In genomic region chr7:366171-366916, GRCh38 we compare ENCODE assay signal across 12 cellular contexts.
DNase-seq lines count a peak whose midpoint lies in the region; ATAC-seq and TF ChIP-seq lines count a peak whose summit lies in the region.
"Had no signal": no experiment of that assay in that cellular context is flagged by ENCODE, and none has a peak within 500 bp of the region (broad histone marks: within the 10 kb centered on the region; RNA-seq: fewer than 3 reads in every experiment).

No MANE protein-coding gene starts in this region.

- H3K9me2 ChIP-seq in hepatocyte (replicated peaks; ENCODE audit: insufficient read depth): no peaks in the 10 kb centered on the region

- TF ChIP-seq CTCF in hepatocyte (IDR thresholded peaks at IDR 0.05; ENCODE audit: poor library complexity): no peak

- ATAC-seq in HG03045 (IDR thresholded peaks at IDR 0.05; ENCODE audit: unreplicated experiment) (no peak), HG03460 (IDR thresholded peaks at IDR 0.05; ENCODE audit: unreplicated experiment) (no peak), HG03469 (IDR thresholded peaks at IDR 0.05; ENCODE audit: unreplicated experiment) (no peak)

- peak; percentile 29 for DNase-seq in A172 (ENCODE audit: low spot score)
- peak; percentile 76 for DNase-seq in GDM1 (lab: John Stamatoyannopoulos, UW)
- DNase-seq in activated CD4-positive, alpha-beta memory T cell treated with anti-CD3 and anti-CD28 coated beads, Interleukin-2, amount 10 ng/mL, durations not matched to agents 7 days and 5 days: no peak
- DNase-seq in hepatocyte (ENCODE audit: low spot score): no peak
- DNase-seq in activated effector memory CD4-positive, alpha-beta T cell treated with Interleukin-2 at 50 U/mL for 16 hours: no peak
- DNase-seq: anterior cingulate cortex, DMS79, NCI-H1436 treated with DMSO at 0.1 percent for 48 hours had no signal

- H3K4me2 ChIP-seq in hepatocyte: peak overlapping the region; percentile 41

- H3K4me1 ChIP-seq in hepatocyte (ENCODE audit: insufficient read depth): peaks cover 24% of the 10 kb centered on the region

- H3K27me3 ChIP-seq in hepatocyte: no peaks in the 10 kb centered on the region

- H3K27ac ChIP-seq in hepatocyte: peak overlapping the region; percentile 16
- H3K27ac ChIP-seq: neutrophil had no signal

- POLR2A ChIA-PET in activated CD4-positive, alpha-beta memory T cell treated with anti-CD3 and anti-CD28 coated beads, Interleukin-2, amount 10 ng/mL, durations not matched to agents 7 days and 5 days (lab: Charles Lee): interaction anchor here (1.4 kb wide), 1 partner anchor 14 kb away, joined by 10 read pairs; no protein-coding TSS in a partner anchor

- no peaks in the 10 kb centered on the region for H4K20me1 ChIP-seq in hepatocyte (ENCODE audit: insufficient read depth, poor library complexity, severe bottlenecking)

- peaks cover 9% of the 10 kb centered on the region for H3K27me3 Mint-ChIP-seq in activated CD4-positive, alpha-beta memory T cell treated with anti-CD3 and anti-CD28 coated beads, Interleukin-2, amount 10 ng/mL, durations not matched to agents 7 days and 5 days

- CTCF ChIA-PET in activated CD4-positive, alpha-beta memory T cell treated with anti-CD3 and anti-CD28 coated beads, Interleukin-2, amount 10 ng/mL, durations not matched to agents 7 days and 5 days (lab: Charles Lee): interaction anchor here (1.1 kb wide), 1 partner anchor 45 kb away, joined by 3 read pairs; no protein-coding TSS in a partner anchor

- H3K4me3 Mint-ChIP-seq in activated CD4-positive, alpha-beta memory T cell treated with anti-CD3 and anti-CD28 coated beads, Interleukin-2, amount 10 ng/mL, durations not matched to agents 7 days and 5 days: peak overlapping the region; percentile 9

- H3K36me3 ChIP-seq in hepatocyte (replicated peaks; ENCODE audit: insufficient read depth, low read depth): no peaks in the 10 kb centered on the region
- H3K36me3 ChIP-seq: neutrophil had no signal

- 50% methylated on average over 17 of the region's 17 CpGs for WGBS in hepatocyte (ENCODE audit: low lambda C conversion rate, missing lambda C conversion rate)

- peaks cover 8% of the 10 kb centered on the region for H3K36me3 Mint-ChIP-seq in activated CD4-positive, alpha-beta memory T cell treated with anti-CD3 and anti-CD28 coated beads, Interleukin-2, amount 10 ng/mL, durations not matched to agents 7 days and 5 days (ENCODE audit: low read depth)

- peaks cover 3% of the 10 kb centered on the region for H3K9me3 Mint-ChIP-seq in activated CD4-positive, alpha-beta memory T cell treated with anti-CD3 and anti-CD28 coated beads, Interleukin-2, amount 10 ng/mL, durations not matched to agents 7 days and 5 days

- no peaks in the 10 kb centered on the region for H3K79me2 ChIP-seq in hepatocyte

- H3K4me1 Mint-ChIP-seq in activated CD4-positive, alpha-beta memory T cell treated with anti-CD3 and anti-CD28 coated beads, Interleukin-2, amount 10 ng/mL, durations not matched to agents 7 days and 5 days: peaks cover 54% of the 10 kb centered on the region

- no peaks in the 10 kb centered on the region for H3K9me3 ChIP-seq in hepatocyte (ENCODE audit: low read depth)
- H3K9me3 ChIP-seq: neutrophil had no signal

- H3K27ac Mint-ChIP-seq in activated CD4-positive, alpha-beta memory T cell treated with anti-CD3 and anti-CD28 coated beads, Interleukin-2, amount 10 ng/mL, durations not matched to agents 7 days and 5 days: no peak overlapping the region

- H2AFZ ChIP-seq in hepatocyte: no peak overlapping the region

- no peak overlapping the region for H3K4me3 ChIP-seq in hepatocyte

Comparison
In these comparisons a context has a peak if more than half of its experiments do, and no peak if none do; other contexts are left out.
1. DNase-seq: peak in A172 (single experiment) and GDM1 (single experiment); none in activated CD4-positive, alpha-beta memory T cell treated with anti-CD3 and anti-CD28 coated beads, Interleukin-2, amount 10 ng/mL, durations not matched to agents 7 days and 5 days (single experiment), hepatocyte (single experiment) and activated effector memory CD4-positive, alpha-beta T cell treated with Interleukin-2 at 50 U/mL for 16 hours (single experiment).